ENCODE assay signal across 3 cellular contexts in genomic region chr3:148987551-148987950, GRCh38. TPM values are rescaled to one million over a fixed set of nuclear protein-coding genes. Genes with fewer than 3 reads are reported as not detected.
A peak's percentile ranks its signal among the peaks of the same experiment; 100 is the strongest.
DNase-seq lines count a peak whose midpoint lies in the region; TF ChIP-seq lines count a peak whose summit lies in the region.
"Not testable (repeated sequence)": the region's sequence is repeated elsewhere in the genome, so short reads cannot be mapped to it uniquely, and the experiment has no call there.

No MANE protein-coding gene starts in this region.

- not testable (repeated sequence) for H3K14ac ChIP-seq in trophoblast cell (ENCODE audit: low read length)

- not testable (repeated sequence) for H3K9me3 Mint-ChIP-seq in neural crest cell

- not testable (repeated sequence) for H3K4ac ChIP-seq in trophoblast cell (ENCODE audit: low read depth, low read length)

- H3K27ac ChIP-seq in neutrophil = peak overlapping the region; percentile 88
- H3K27ac ChIP-seq in trophoblast cell (ENCODE audit: low read depth, low read length) = not testable (repeated sequence)

- not testable (repeated sequence) for DNase-seq in neural crest cell (ENCODE audit: low read depth, low spot score)
- peak; percentile 28 to 53 for DNase-seq in trophoblast cell

- H3K9ac ChIP-seq in trophoblast cell (ENCODE audit: low read length) = not testable (repeated sequence)

- TF ChIP-seq CTCF in neural crest cell (conservative IDR thresholded peaks at IDR 0.05); neutrophil (IDR thresholded peaks at IDR 0.05): not testable (repeated sequence)

- no CpG with 5 or more reads among the region's 29 CpGs for WGBS in trophoblast cell (ENCODE audit: extremely low coverage, insufficient coverage, insufficient read length)

- not testable (repeated sequence) for H2BK5ac ChIP-seq in trophoblast cell (ENCODE audit: low read depth, low read length, poor library complexity)

- not testable (repeated sequence) for H3K18ac ChIP-seq in trophoblast cell (ENCODE audit: low read length)

- H2AFZ ChIP-seq in trophoblast cell (ENCODE audit: insufficient read depth, low read length, poor library complexity) = not testable (repeated sequence)

- H3K4me3 Mint-ChIP-seq in neural crest cell = not testable (repeated sequence)

- not testable (repeated sequence) for H3K36me3 Mint-ChIP-seq in neural crest cell (ENCODE audit: low read depth)

- not testable (repeated sequence) for H3K9me3 ChIP-seq in neutrophil; trophoblast cell (ENCODE audit: insufficient read depth, low read depth, low read length)

- not testable (repeated sequence) for H2BK12ac ChIP-seq in trophoblast cell (ENCODE audit: low read length)

- H3K27me3 Mint-ChIP-seq in neural crest cell (ENCODE audit: low read depth) = not testable (repeated sequence)

- H3K4me1 Mint-ChIP-seq in neural crest cell = not testable (repeated sequence)

- H3K36me3 ChIP-seq in neutrophil; trophoblast cell (ENCODE audit: control insufficient read depth in 1 of 2, insufficient read depth in 2 of 2, low read length in 2 of 2): not testable (repeated sequence)

- not testable (repeated sequence) for H4K12ac ChIP-seq in trophoblast cell (ENCODE audit: low read depth, low read length)

- H3K79me1 ChIP-seq in trophoblast cell (ENCODE audit: low read length) = not testable (repeated sequence)

- H2BK120ac ChIP-seq in trophoblast cell (ENCODE audit: insufficient read depth, low read length, poor library complexity) = not testable (repeated sequence)

- H3K4me2 ChIP-seq in trophoblast cell (ENCODE audit: low read length) = not testable (repeated sequence)

- H3K4me3 ChIP-seq in neutrophil (ENCODE audit: low read depth in 1 of 2, low read length in 1 of 2); trophoblast cell (ENCODE audit: low read depth, low read length): not testable (repeated sequence)

- H3K27me3 ChIP-seq in neutrophil; trophoblast cell (ENCODE audit: insufficient read depth, low read length): not testable (repeated sequence)

- H3K23ac ChIP-seq in trophoblast cell (ENCODE audit: low read length) = not testable (repeated sequence)

- H4K8ac ChIP-seq in trophoblast cell (ENCODE audit: low read depth, low read length) = not testable (repeated sequence)

- not testable (repeated sequence) for H4K91ac ChIP-seq in trophoblast cell (ENCODE audit: low read depth, low read length)

- peak overlapping the region; percentile 32 for H3K27ac Mint-ChIP-seq in neural crest cell (ENCODE audit: unreplicated experiment)

- H3K79me2 ChIP-seq in trophoblast cell (ENCODE audit: control insufficient read depth, insufficient read depth, low read length, poor library complexity) = not testable (repeated sequence)

- not testable (repeated sequence) for H2AK5ac ChIP-seq in trophoblast cell (ENCODE audit: low read length)

- H3K4me1 ChIP-seq in neutrophil (ENCODE audit: control insufficient read depth in 1 of 2, insufficient read depth in 1 of 2, low read depth in 1 of 2, low read length in 1 of 2) = peaks cover 55 to 57% of the 10 kb centered on the region in 2 experiments
- H3K4me1 ChIP-seq in trophoblast cell (ENCODE audit: control insufficient read depth in 1 of 2, insufficient read depth in 2 of 2, low read length in 2 of 2) = not testable (repeated sequence)

RNA-seq across cellular contexts. Expression of gene GYG1, which starts 3.8 kb away (rescaled TPM):
- total RNA-seq in neural crest cell = 27.1 and 29.4 TPM in 2 replicates
- polyA plus RNA-seq in trophoblast cell (2013) = 28.0 and 30.5 TPM in 2 replicates
